7 cellular contexts compared by ENCODE assay signal in the genomic region with DNA sequence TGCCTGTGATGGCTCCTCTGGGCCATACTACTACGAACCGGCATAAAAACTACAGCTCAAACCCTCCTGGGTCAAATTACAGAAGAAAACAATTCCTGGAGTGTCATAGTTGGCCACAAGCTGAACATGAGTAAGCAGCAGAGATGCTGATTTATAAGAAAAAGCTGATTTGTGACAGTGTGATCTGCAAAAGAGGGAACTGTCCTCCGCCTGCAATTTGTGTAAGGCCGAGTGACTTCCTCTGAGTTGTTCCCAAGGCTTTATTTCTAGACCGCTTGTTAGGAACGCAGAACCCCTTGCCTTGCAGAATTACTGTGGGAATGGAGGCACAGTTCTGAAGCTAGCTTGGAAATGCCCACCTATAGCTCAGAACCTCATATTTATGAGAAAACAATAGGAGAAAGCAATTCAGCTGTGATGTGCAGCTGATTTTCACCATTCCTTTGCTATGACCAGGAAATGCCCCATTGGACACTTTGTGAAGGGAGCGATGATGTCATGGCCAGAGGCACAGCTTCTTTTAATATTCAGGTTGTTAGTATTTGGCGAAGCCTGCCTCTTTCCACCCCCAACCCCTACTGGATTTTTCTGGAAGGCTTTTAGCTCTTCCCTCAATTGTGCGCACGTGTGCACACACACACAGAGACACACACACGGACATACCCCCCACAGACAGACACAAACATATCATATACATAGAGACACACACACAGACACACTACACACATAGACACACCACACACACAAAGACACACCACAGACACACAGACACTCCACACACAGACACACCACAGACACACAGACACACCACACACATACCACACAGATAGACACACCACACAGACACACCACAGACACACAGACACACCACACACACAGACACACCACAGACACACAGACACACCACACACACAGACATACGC. TPM values are rescaled to one million over a fixed set of nuclear protein-coding genes. Genes with fewer than 3 reads are reported as not detected.
A peak's percentile ranks its signal among the peaks of the same experiment; 100 is the strongest.
DNase-seq lines count a peak whose midpoint lies in the region; ATAC-seq and TF ChIP-seq lines count a peak whose summit lies in the region.

No MANE protein-coding gene starts in this region.

- H3K4ac ChIP-seq in H9 (ENCODE audit: low read depth, low read length), result no peak overlapping the region

- H3K79me2 ChIP-seq in H9 (ENCODE audit: insufficient read depth, low read length), result no peaks in the 10 kb centered on the region

- H4K8ac ChIP-seq in H9 (replicated peaks; ENCODE audit: insufficient read length, low read depth, low read length), result no peak overlapping the region

- H3T11ph ChIP-seq in H9 (ENCODE audit: low read length), result no peak overlapping the region

- H3K4me3 ChIP-seq in fibroblast of mammary gland (ENCODE audit: control insufficient read depth, low read depth, low read length) (no peak overlapping the region), skeletal muscle cell (ENCODE audit: low read depth, low read length) (no peak overlapping the region)

- H3K27ac ChIP-seq in H9 (ENCODE audit: insufficient read length, low read depth, low read length), result no peak overlapping the region

- H2BK5ac ChIP-seq in H9 (ENCODE audit: insufficient read length, low read length), result no peak overlapping the region

- no peak overlapping the region for H2BK15ac ChIP-seq in H9 (ENCODE audit: low read depth, low read length)

- no peaks in the 10 kb centered on the region for H3K79me1 ChIP-seq in H9 (ENCODE audit: insufficient read depth, low read depth, low read length, poor library complexity, severe bottlenecking)

- no peak overlapping the region for H4K91ac ChIP-seq in H9 (ENCODE audit: insufficient read length, low read depth, low read length)

- H3K23ac ChIP-seq in H9 (ENCODE audit: insufficient read length, low read depth, low read length), result no peak overlapping the region

- H3K4me3 Mint-ChIP-seq in H9, result no peak overlapping the region; a peak in 1 of 5 replicates

- no peak for DNase-seq in H9
- peak; percentile 22 for DNase-seq in SK-MEL-5 (ENCODE audit: low read depth, low spot score)
- DNase-seq in fibroblast of mammary gland (ENCODE audit: low read depth), result peak; percentile 94
- DNase-seq in skeletal muscle cell (ENCODE audit: low read depth), result peak; percentile 74
- no peak for DNase-seq in DMS79 (lab: John Stamatoyannopoulos, UW)
- no peak for DNase-seq in HT-29 (ENCODE audit: low spot score)

- peak overlapping the region in 1 of 3 experiments; percentile 6; a peak in 1 of 7 replicates for H3K27ac Mint-ChIP-seq in H9

- H4K5ac ChIP-seq in H9 (ENCODE audit: insufficient read length, low read depth, low read length), result no peak overlapping the region

- no CpG with 5 or more reads among the region's 12 CpGs for WGBS in H9 (ENCODE audit: extremely low coverage, insufficient read length, low lambda C conversion rate)

- in situ Hi-C loops in SK-MEL-5 (cut with HindIII; ENCODE audit: low pct_unique_long_range_greater_than_20kb, low sequenced_read_pairs), result no loop called here

- H3K23me2 ChIP-seq in H9 (ENCODE audit: insufficient read length, low read depth, low read length, poor library complexity, severe bottlenecking), result no peaks in the 10 kb centered on the region

- no peak overlapping the region for H3K9ac ChIP-seq in H9 (ENCODE audit: extremely low read depth, insufficient read length, low read length)

- H2BK20ac ChIP-seq in H9 (ENCODE audit: low read depth, low read length, poor library complexity, severe bottlenecking), result no peak overlapping the region

- no peak overlapping the region for H3K56ac ChIP-seq in H9 (ENCODE audit: insufficient read length, low read depth, low read length)

- no peaks in the 10 kb centered on the region for H4K20me1 ChIP-seq in H9 (ENCODE audit: control insufficient read depth, insufficient read depth, insufficient read length)

- peaks cover 3% of the 10 kb centered on the region; the same call in 1 of the 2 replicates for H3K4me1 ChIP-seq in H9 (ENCODE audit: insufficient read depth, low read length)

- H3K9me3 Mint-ChIP-seq in H9, result peaks cover 0 to 2% of the 10 kb centered on the region in 2 experiments; a peak in 1 of 5 replicates

- H3K27me3 ChIP-seq in H9 (ENCODE audit: insufficient read depth, low read length), result no peaks in the 10 kb centered on the region

- peaks cover 22 to 43% of the 10 kb centered on the region in 2 experiments for H3K4me1 Mint-ChIP-seq in H9

- H2AFZ ChIP-seq in H9 (ENCODE audit: low read length), result no peak overlapping the region

- ATAC-seq in HG02970 (IDR thresholded peaks at IDR 0.05; ENCODE audit: low FRiP score, unreplicated experiment), result no peak

- peak overlapping the region; percentile 22 for H3K18ac ChIP-seq in H9 (ENCODE audit: insufficient read length, low read depth, low read length)

- TF ChIP-seq CTCF in H9 (conservative IDR thresholded peaks at IDR 0.05), result no peak
- TF ChIP-seq CTCF in fibroblast of mammary gland (conservative IDR thresholded peaks at IDR 0.05; ENCODE audit: control insufficient read depth, insufficient read depth, low read depth, low read length), result no peak

- H3K36me3 Mint-ChIP-seq in H9 (ENCODE audit: insufficient read depth in 1 of 3, low read depth in 3 of 3), result no peaks in the 10 kb centered on the region

- H3K14ac ChIP-seq in H9 (ENCODE audit: insufficient read depth, low read length), result no peak overlapping the region

- peaks cover 16% of the 10 kb centered on the region for H3K27me3 Mint-ChIP-seq in H9 (ENCODE audit: low read depth)

- no peak overlapping the region for H2BK120ac ChIP-seq in H9 (ENCODE audit: low read depth, low read length, poor library complexity, severe bottlenecking)

- H3K9me3 ChIP-seq in H9 (ENCODE audit: control insufficient read depth, low read depth, low read length), result no peaks in the 10 kb centered on the region

- H2BK12ac ChIP-seq in H9 (ENCODE audit: insufficient read length, low read depth, low read length), result no peak overlapping the region

- H2AK5ac ChIP-seq in H9 (ENCODE audit: insufficient read length, low read length), result no peak overlapping the region

- no peak overlapping the region for H3K4me2 ChIP-seq in H9 (ENCODE audit: insufficient read depth, insufficient read length, low read length)

RNA-seq across cellular contexts. Expression of a gene that starts 47.6 kb away (rescaled TPM):
- total RNA-seq in H9 (2021), result 6.7 and 7.6 TPM in 2 replicates
- total RNA-seq in SK-MEL-5 (2014; rRNA removed; shearing (Covaris generic)), result 31.5 and 32.6 TPM in 2 replicates
- polyA plus RNA-seq in SK-MEL-5 (2015; cell fraction: cytosol; rRNA removed), result 40.8 and 40.9 TPM in 2 replicates
- polyA plus RNA-seq in SK-MEL-5 (2015; cell fraction: nucleus; rRNA removed), result 34.1 and 48.0 TPM in 2 replicates
- total RNA-seq in HT-29 (2014; rRNA removed; shearing (Covaris generic)), result 53.3 and 53.7 TPM in 2 replicates

Comparison
In these comparisons a context has a peak if more than half of its experiments do, and no peak if none do; other contexts are left out.
1. DNase-seq: peak in SK-MEL-5 (single experiment), fibroblast of mammary gland (single experiment) and skeletal muscle cell (single experiment); none in H9 (single experiment), DMS79 (single experiment) and HT-29 (single experiment).